Comparison of ENCODE assay signal across 9 cellular contexts in genomic region chr1:109493227-109493626, GRCh38. TPM values are rescaled to one million over a fixed set of nuclear protein-coding genes. Genes with fewer than 3 reads are reported as not detected.
A peak's percentile ranks its signal among the peaks of the same experiment; 100 is the strongest.
DNase-seq lines count a peak whose midpoint lies in the region; ATAC-seq, FAIRE-seq and TF ChIP-seq lines count a peak whose summit lies in the region.
"Had no signal": no experiment of that assay in that cellular context is flagged by ENCODE, and none has a peak within 500 bp of the region (broad histone marks: within the 10 kb centered on the region; RNA-seq: fewer than 3 reads in every experiment).

No MANE protein-coding gene starts in this region.

- TF ChIP-seq CTCF in Panc1 (IDR thresholded peaks at IDR 0.05) (no peak), epithelial cell of esophagus (IDR thresholded peaks at IDR 0.05; ENCODE audit: insufficient read depth, low read depth, low read length, missing control alignments) (no peak), sigmoid colon (IDR thresholded peaks at IDR 0.05) (no peak)

- POLR2A ChIA-PET in Panc1 (lab: Charles Lee), result no interaction called here

- 42 to 44% methylated on average over 4 of the region's 4 CpGs for WGBS in GM23248 (ENCODE audit: low coverage in 1 of 2, low lambda C conversion rate in 2 of 2, missing lambda C conversion rate in 2 of 2), 2 experiments
- WGBS in sigmoid colon, 2 donors, result 46 to 83% methylated on average over 4 of the region's 4 CpGs

- 0 out of 2 replicates have a peak, but pooled peaks cover 5% of the 10 kb centered on the region for H3K36me3 ChIP-seq in GM23248 (ENCODE audit: low read depth)
- H3K36me3 ChIP-seq in Panc1 (ENCODE audit: control insufficient read depth, insufficient read depth, low read length), result no peaks in the 10 kb centered on the region; the same call in 1 of the 2 replicates
- H3K36me3 ChIP-seq in sigmoid colon, result peaks cover 0 to 36% (median 16%) of the 10 kb centered on the region in 4 donors

- intact Hi-C loops in Panc1 (cut with micrococcal nuclease; ENCODE audit: unreplicated experiment) (loop anchor here (2.0 kb wide), 1 partner anchor 40 kb away; no protein-coding TSS in a partner anchor), sigmoid colon (cut with DNase I) (no loop called here)

- no peaks in the 10 kb centered on the region for H3K9me3 ChIP-seq in GM23248 (ENCODE audit: low read depth)
- no peaks in the 10 kb centered on the region for H3K9me3 ChIP-seq in Panc1 (ENCODE audit: control insufficient read depth, insufficient read depth, low read depth, low read length)
- no peaks in the 10 kb centered on the region for H3K9me3 ChIP-seq in sigmoid colon
- H3K9me3 ChIP-seq: left lung had no signal

- H3K79me2 ChIP-seq in GM23248 (ENCODE audit: insufficient read depth), result peaks cover 29% of the 10 kb centered on the region

- BruUV-seq in Panc1 (replicated peaks; lab: Mats Ljungman, UMichigan), result no TSS peak

- TF ChIP-seq EP300 in sigmoid colon (IDR thresholded peaks at IDR 0.05), result no peak

- DNase-seq in GM23248 (peak; percentile 28), Panc1 (ENCODE audit: low read depth, low spot score) (no peak), epithelial cell of esophagus (ENCODE audit: low read depth) (no peak), sigmoid colon (no peak), NAMALWA (ENCODE audit: low spot score) (no peak), iPS-NIHi7 (ENCODE audit: extremely low spot score) (no peak), GM12892 (ENCODE audit: insufficient read length) (no peak)

- peak overlapping the region; percentile 91 for H2AFZ ChIP-seq in GM23248

- H3K27me3 ChIP-seq in GM23248 (replicated peaks; ENCODE audit: insufficient read depth), result no peaks in the 10 kb centered on the region
- no peaks in the 10 kb centered on the region for H3K27me3 ChIP-seq in Panc1 (ENCODE audit: control insufficient read depth, insufficient read depth, low read length)
- no peaks in the 10 kb centered on the region for H3K27me3 ChIP-seq in sigmoid colon
- H3K27me3 ChIP-seq: left lung had no signal

- H3K4me2 ChIP-seq in GM23248 (ENCODE audit: unreplicated experiment), result peak overlapping the region; percentile 71

- in situ Hi-C loops in GM23248 (cut with MboI) (loop anchor here (5.0 kb wide), 1 partner anchor 39 kb away; no protein-coding TSS in a partner anchor), Panc1 (cut with HindIII; ENCODE audit: low pct_unique_long_range_greater_than_20kb, low sequenced_read_pairs) (no loop called here)

- CTCF ChIA-PET in Panc1 (lab: Charles Lee), result interaction anchor here (2.3 kb wide), 1 partner anchor 39 kb away, joined by 15 read pairs; no protein-coding TSS in a partner anchor

- H4K20me1 ChIP-seq in GM23248 (ENCODE audit: insufficient read depth), result no peaks in the 10 kb centered on the region

- peaks cover 5% of the 10 kb centered on the region for H3K4me1 ChIP-seq in GM23248 (ENCODE audit: insufficient read depth)
- H3K4me1 ChIP-seq in Panc1 (ENCODE audit: control insufficient read depth, insufficient read depth, low read length), result peaks cover 6% of the 10 kb centered on the region; the same call in 1 of the 2 replicates
- H3K4me1 ChIP-seq in sigmoid colon, result peaks cover 0 to 36% (median 24%) of the 10 kb centered on the region in 4 donors

- no peak for FAIRE-seq in GM12892 (lab: Jason Lieb, UNC)

- ATAC-seq in Panc1 (no peak), HG02798 (IDR thresholded peaks at IDR 0.05; ENCODE audit: poor library complexity, unreplicated experiment) (no peak)

- no peaks in the 10 kb centered on the region for H3F3A ChIP-seq in GM23248 (ENCODE audit: insufficient read depth)

- H3K9ac ChIP-seq in GM23248, result peak overlapping the region; percentile 74

- H3K27ac ChIP-seq in GM23248 (no peak overlapping the region), Panc1 (ENCODE audit: low read length) (peak overlapping the region; percentile 73), sigmoid colon (peak overlapping the region; percentile 84 to 88 (median 86))

- peak overlapping the region; percentile 93; the same call in 1 of the 2 replicates for H3K4me3 ChIP-seq in GM23248
- H3K4me3 ChIP-seq in Panc1 (ENCODE audit: low read depth in 2 of 2, low read length in 2 of 2), result peak overlapping the region; percentile 71 to 75; a peak in 3 of 4 replicates
- H3K4me3 ChIP-seq in epithelial cell of esophagus (ENCODE audit: low read length), result peak overlapping the region; percentile 96
- H3K4me3 ChIP-seq in sigmoid colon, result no peak overlapping the region

- no peak for TF ChIP-seq POLR2A in sigmoid colon (IDR thresholded peaks at IDR 0.05)
- no peak for TF ChIP-seq POLR2A in GM12892 (IDR thresholded peaks at IDR 0.05; ENCODE audit: low read depth, low read length)

- H3K9me2 ChIP-seq in GM23248 (ENCODE audit: insufficient read depth), result no peaks in the 10 kb centered on the region

RNA-seq across cellular contexts. Expression of gene CYB561D1, which starts 0.7 kb away (rescaled TPM):
- total RNA-seq in GM23248 (2014; rRNA removed; shearing (Covaris generic)), result 9.5 and 9.6 TPM in 2 replicates
- polyA plus RNA-seq in GM23248 (2016; fragmentation: Nextera tagmentation; extraction: Ambion mirVana) (5.5 and 5.9 TPM in 2 replicates), sigmoid colon (10 to 100 TPM in 1 of 3 donors, 1 to 10 TPM in 2; 1.8 to 12.5 (median 3.9) TPM)
- total RNA-seq in Panc1 (2021; ENCODE audit: unreplicated experiment) (4.5 TPM), sigmoid colon (1 to 10 TPM; 4.2 to 7.6 (median 5.4) TPM)
- 3.0 TPM for polyA plus RNA-seq in Panc1 (2012; ENCODE audit: insufficient read length)
- polyA plus RNA-seq in GM12892 (2012; ENCODE audit: missing spikeins), result 4.7 TPM

RNA-seq across cellular contexts. Expression of gene ATXN7L2, which starts 9.5 kb away (rescaled TPM):
- 2.1 and 5.3 TPM in 2 replicates for total RNA-seq in GM23248 (2014; rRNA removed; shearing (Covaris generic))
- polyA plus RNA-seq in GM23248 (2016; fragmentation: Nextera tagmentation; extraction: Ambion mirVana) (3.0 and 3.3 TPM in 2 replicates), sigmoid colon (1 to 10 TPM; 1.8 to 5.7 (median 2.1) TPM)
- total RNA-seq in Panc1 (2021; ENCODE audit: unreplicated experiment) (4.9 TPM), sigmoid colon (10 to 100 TPM in 1 of 4 donors, 1 to 10 TPM in 3; 2.0 to 12.2 (median 3.1) TPM)
- polyA plus RNA-seq in Panc1 (2012; ENCODE audit: insufficient read length), result 5.5 TPM
- polyA plus RNA-seq in GM12892 (2012; ENCODE audit: missing spikeins), result 4.3 TPM

RNA-seq across cellular contexts. Expression of gene AMIGO1, which starts 16.3 kb away (rescaled TPM):
- 2.7 and 2.8 TPM in 2 replicates for total RNA-seq in GM23248 (2014; rRNA removed; shearing (Covaris generic))
- 1.3 and 1.7 TPM in 2 replicates for polyA plus RNA-seq in GM23248 (2016; fragmentation: Nextera tagmentation; extraction: Ambion mirVana)
- 0.64 TPM for total RNA-seq in Panc1 (2021; ENCODE audit: unreplicated experiment)
- polyA plus RNA-seq in Panc1 (2012; ENCODE audit: insufficient read length), result 0.69 TPM
- total RNA-seq in sigmoid colon, result 10 to 100 TPM in 1 of 4 donors, 1 to 10 TPM in 3; 6.4 to 12.1 (median 8.8) TPM
- polyA plus RNA-seq in sigmoid colon, result 1 to 10 TPM in 1 of 3 donors, under 1 TPM in 2; 0.60 to 2.8 (median 0.69) TPM
- 0.25 TPM for polyA plus RNA-seq in GM12892 (2012; ENCODE audit: missing spikeins)

RNA-seq across cellular contexts. Expression of gene SYPL2, which starts 26.9 kb away (rescaled TPM):
- 0.11 and 0.13 TPM in 2 replicates for total RNA-seq in GM23248 (2014; rRNA removed; shearing (Covaris generic))
- 0.38 and 0.60 TPM in 2 replicates for polyA plus RNA-seq in GM23248 (2016; fragmentation: Nextera tagmentation; extraction: Ambion mirVana)
- 0.74 TPM for total RNA-seq in Panc1 (2021; ENCODE audit: unreplicated experiment)
- 0.40 TPM for polyA plus RNA-seq in Panc1 (2012; ENCODE audit: insufficient read length)
- 1 to 10 TPM; 2.1 to 6.9 (median 3.2) TPM for total RNA-seq in sigmoid colon
- polyA plus RNA-seq in sigmoid colon, result under 1 TPM in 2 of 3 donors, not detected in 1; under 0.01 to 0.58 TPM
- 0.21 TPM for polyA plus RNA-seq in GM12892 (2012; ENCODE audit: missing spikeins)

RNA-seq across cellular contexts. Expression of gene GPR61, which starts 46.4 kb away (rescaled TPM):
- total RNA-seq in GM23248 (2014; rRNA removed; shearing (Covaris generic)), result not detected in 2 replicates
- not detected in 2 replicates for polyA plus RNA-seq in GM23248 (2016; fragmentation: Nextera tagmentation; extraction: Ambion mirVana)
- total RNA-seq in Panc1 (2021; ENCODE audit: unreplicated experiment), result not detected
- polyA plus RNA-seq in Panc1 (2012; ENCODE audit: insufficient read length), result not detected
- total RNA-seq in sigmoid colon, result 1 to 10 TPM in 1 of 4 donors, under 1 TPM in 1, not detected in 2; 0.36 to 2.2 TPM
- under 1 TPM in 1 of 3 donors, not detected in 2; 0.07 TPM for polyA plus RNA-seq in sigmoid colon
- 0.47 TPM for polyA plus RNA-seq in GM12892 (2012; ENCODE audit: missing spikeins)
- total RNA-seq: left lung had no signal

Comparison
In these comparisons a context has a peak if more than half of its experiments do, and no peak if none do; other contexts are left out.
1. H3K4me3 ChIP-seq: peak in GM23248 (single experiment), Panc1 (2 of 2) and epithelial cell of esophagus (single experiment); none in sigmoid colon (0 of 4).